In genomic region chr7:131109011-131109756, GRCh38 we compare ENCODE assay signal across 8 cellular contexts.
DNase-seq lines count a peak whose midpoint lies in the region; ATAC-seq, FAIRE-seq and TF ChIP-seq lines count a peak whose summit lies in the region.

No MANE protein-coding gene starts in this region.

- H3K9ac ChIP-seq in adipocyte (ENCODE audit: low read length) (peak overlapping the region; percentile 100), keratinocyte (ENCODE audit: control insufficient read depth, extremely low read depth, insufficient read depth, low read length) (peak overlapping the region; percentile 91)

- peak overlapping the region; percentile 99 for H3K4me2 ChIP-seq in keratinocyte (ENCODE audit: control insufficient read depth, extremely low read depth, insufficient read depth, low read depth, low read length)

- peak overlapping the region; percentile 71 for H2AFZ ChIP-seq in keratinocyte (ENCODE audit: control insufficient read depth, low read length)

- no peak for FAIRE-seq in keratinocyte (lab: Jason Lieb, UNC)

- intact Hi-C loops in left ventricle myocardium inferior (cut with micrococcal nuclease) (loop anchor here (10.0 kb wide), 1 partner anchor 196 kb away; no protein-coding TSS in a partner anchor), Right ventricle myocardium inferior (cut with DNase I) (loop anchor here (2.0 to 5.0 kb wide), 5 partner anchors 178 to 318 kb away; partner anchors contain the start of gene MKLN1), testis (cut with DNase I; ENCODE audit: low total_unique reads) (loop anchor here (10.0 kb wide), 2 partner anchors 214 to 396 kb away; no protein-coding TSS in a partner anchor)

- TF ChIP-seq CTCF in left ventricle myocardium inferior (IDR thresholded peaks at IDR 0.05; ENCODE audit: borderline replicate concordance) = no peak
- TF ChIP-seq CTCF in keratinocyte (optimal IDR thresholded peaks at IDR 0.05 in 1 of 3, IDR thresholded peaks at IDR 0.05 in 1 of 3, conservative IDR thresholded peaks at IDR 0.05 in 1 of 3; ENCODE audit: extremely low read depth in 1 of 3, insufficient read depth in 2 of 3, low read length in 3 of 3) = no peak
- no peak for TF ChIP-seq CTCF in testis (IDR thresholded peaks at IDR 0.05)

- peak overlapping the region; percentile 99 for H3K27ac ChIP-seq in left ventricle myocardium inferior (replicated peaks)
- H3K27ac ChIP-seq in keratinocyte (ENCODE audit: control insufficient read depth, insufficient read depth, low read length) = peak overlapping the region; percentile 92
- H3K27ac ChIP-seq in testis = peak overlapping the region; percentile 99 to 100

- H3K27me3 ChIP-seq in left ventricle myocardium inferior (ENCODE audit: low read depth) (no peaks in the 10 kb centered on the region), adipocyte (replicated peaks; ENCODE audit: control insufficient read depth, insufficient read depth, low read length) (no peaks in the 10 kb centered on the region), keratinocyte (ENCODE audit: control insufficient read depth, extremely low read depth, insufficient read depth, low read length) (no peaks in the 10 kb centered on the region), testis (no peaks in the 10 kb centered on the region)

- H3K4me3 ChIP-seq in left ventricle myocardium inferior = peak overlapping the region; percentile 91
- peak overlapping the region; percentile 98 for H3K4me3 ChIP-seq in adipocyte (ENCODE audit: low read length)
- H3K4me3 ChIP-seq in keratinocyte (ENCODE audit: control insufficient read depth in 2 of 3, extremely low read depth in 1 of 3, insufficient read depth in 2 of 3, low read depth in 1 of 3, low read length in 3 of 3) = peak overlapping the region; percentile 57 to 89 (median 85)
- peak overlapping the region; percentile 92 to 100 for H3K4me3 ChIP-seq in testis

- ATAC-seq in Right ventricle myocardium inferior (no peak), GM19035 (IDR thresholded peaks at IDR 0.05; ENCODE audit: unreplicated experiment) (no peak), HG02642 (IDR thresholded peaks at IDR 0.05; ENCODE audit: poor library complexity, unreplicated experiment) (no peak)

- H3K79me2 ChIP-seq in keratinocyte (ENCODE audit: control insufficient read depth, insufficient read depth, low read length) = peaks cover 21% of the 10 kb centered on the region

- H3K36me3 ChIP-seq in left ventricle myocardium inferior (no peaks in the 10 kb centered on the region), adipocyte (ENCODE audit: control insufficient read depth, insufficient read depth, low read length, severe bottlenecking) (no peaks in the 10 kb centered on the region), keratinocyte (ENCODE audit: control insufficient read depth in 2 of 2, extremely low read depth in 1 of 2, insufficient read depth in 2 of 2, low read length in 2 of 2) (no peaks in the 10 kb centered on the region), testis (ENCODE audit: low read depth, missing control alignments) (no peaks in the 10 kb centered on the region)

- TF ChIP-seq POLR2A in testis (IDR thresholded peaks at IDR 0.05) = no peak

- H3K9me1 ChIP-seq in keratinocyte (ENCODE audit: control insufficient read depth, extremely low read depth, insufficient read depth, low read length) = no peaks in the 10 kb centered on the region

- dilution Hi-C loops in keratinocyte (cut with MboI; ENCODE audit: extremely low pct_ligation_motif_present, low sequenced_read_pairs) = no loop called here

- DNase-seq in left ventricle myocardium inferior (no peak), Right ventricle myocardium inferior (ENCODE audit: missing footprints) (no peak), adipocyte (ENCODE audit: low read depth) (peak; percentile 53), keratinocyte (ENCODE audit: low read depth, low spot score) (no peak), testis (no peak)
- DNase-seq in activated CD4-positive, alpha-beta T cell treated with anti-CD3 and anti-CD28 coated beads, Interleukin-2, amount 50 U/mL, for 4 hours = no peak

- H3K9me3 ChIP-seq in left ventricle myocardium inferior (replicated peaks) (no peaks in the 10 kb centered on the region), adipocyte (ENCODE audit: control insufficient read depth, low read length) (no peaks in the 10 kb centered on the region), keratinocyte (ENCODE audit: control insufficient read depth, low read depth, low read length) (no peaks in the 10 kb centered on the region), testis (no peaks in the 10 kb centered on the region)

- no peaks in the 10 kb centered on the region for H4K20me1 ChIP-seq in keratinocyte (ENCODE audit: control insufficient read depth, extremely low read depth, insufficient read depth, low read length)

- WGBS in testis, 2 donors = 37% methylated on average over 6 of the region's 6 CpGs

- peaks cover 74% of the 10 kb centered on the region for H3K4me1 ChIP-seq in left ventricle myocardium inferior
- H3K4me1 ChIP-seq in adipocyte (ENCODE audit: control insufficient read depth, insufficient read depth, low read length) = peaks cover 41% of the 10 kb centered on the region
- peaks cover 37% of the 10 kb centered on the region for H3K4me1 ChIP-seq in keratinocyte (ENCODE audit: control insufficient read depth, extremely low read depth, insufficient read depth, low read length)
- peaks cover 34% of the 10 kb centered on the region for H3K4me1 ChIP-seq in testis
